2 cellular contexts compared by ENCODE assay signal in the genomic region with DNA sequence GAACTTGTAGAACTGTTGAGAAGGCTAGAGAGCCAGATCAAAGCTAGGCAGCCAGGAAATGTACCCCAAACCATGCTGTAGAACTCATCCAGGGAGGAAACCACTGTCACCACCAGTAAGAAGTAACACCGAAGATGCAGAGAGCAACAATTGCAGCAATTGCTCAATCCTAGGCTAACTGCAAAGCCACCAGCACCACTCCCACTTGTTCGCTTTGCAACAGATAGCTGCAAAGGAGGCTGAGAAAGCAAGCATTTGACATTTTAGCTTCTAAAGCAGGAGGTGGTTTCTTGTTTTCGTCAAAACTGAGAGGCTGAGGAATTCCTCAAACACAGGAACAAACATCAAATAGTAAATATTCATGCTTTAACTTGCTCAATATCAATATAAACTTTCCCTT. TPM values are rescaled to one million over a fixed set of nuclear protein-coding genes. Genes with fewer than 3 reads are reported as not detected.
"Had no signal": no experiment of that assay in that cellular context is flagged by ENCODE, and none has a peak within 500 bp of the region (broad histone marks: within the 10 kb centered on the region; RNA-seq: fewer than 3 reads in every experiment).

No MANE protein-coding gene starts in this region.

RNA-seq across cellular contexts. Expression of a gene that starts 1.8 kb away (rescaled TPM):
- total RNA-seq: G401, GM12878 had no signal
